1 cellular context compared by ENCODE assay signal in the genomic region with DNA sequence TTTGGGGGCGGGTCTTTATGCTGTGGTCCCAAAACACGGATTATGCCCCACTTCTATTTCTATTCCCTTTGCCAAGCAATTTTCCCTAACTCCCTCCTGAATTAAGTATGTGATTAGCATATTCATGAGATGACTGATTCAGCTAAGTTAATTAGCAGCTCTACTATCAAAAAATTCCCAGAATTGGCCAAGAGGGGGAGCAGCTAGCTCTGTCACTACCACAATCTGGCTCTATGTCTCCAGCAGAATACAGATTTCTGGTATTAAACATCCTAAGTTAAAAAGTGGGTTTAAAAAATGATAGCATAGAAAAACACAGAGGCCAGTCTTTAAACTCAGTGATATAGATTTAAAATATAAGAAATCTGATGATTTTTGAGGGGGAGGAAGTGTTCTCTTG.
TF ChIP-seq lines count a peak whose summit lies in the region.

No MANE protein-coding gene starts in this region.

TF ChIP-seq in SK-N-SH treated with all-trans-retinoic acid at 6 μM for 48 hours, 23 proteins besides CTCF, POLR2A, EP300 and RAD21 (continued from another document):
- TF ChIP-seq OSR1 (CRISPR knock-in tag; IDR thresholded peaks at IDR 0.05) (no peak), TOX (CRISPR knock-in tag; IDR thresholded peaks at IDR 0.05; ENCODE audit: borderline replicate concordance) (no peak), RARB (CRISPR knock-in tag; IDR thresholded peaks at IDR 0.05) (no peak), ESRRG (CRISPR knock-in tag; IDR thresholded peaks at IDR 0.05) (no peak), ISL1 (CRISPR knock-in tag; IDR thresholded peaks at IDR 0.05) (no peak), ZNF8 (CRISPR knock-in tag; IDR thresholded peaks at IDR 0.05) (no peak), ZC3H10 (CRISPR knock-in tag; IDR thresholded peaks at IDR 0.05) (no peak), CSDC2 (CRISPR knock-in tag; IDR thresholded peaks at IDR 0.05) (no peak), SNAI2 (CRISPR knock-in tag; IDR thresholded peaks at IDR 0.05) (no peak), ZNF565 (CRISPR knock-in tag; conservative IDR thresholded peaks at IDR 0.05; ENCODE audit: low read depth) (no peak)
